ENCODE assay signal across 24 cellular contexts in the genomic region with DNA sequence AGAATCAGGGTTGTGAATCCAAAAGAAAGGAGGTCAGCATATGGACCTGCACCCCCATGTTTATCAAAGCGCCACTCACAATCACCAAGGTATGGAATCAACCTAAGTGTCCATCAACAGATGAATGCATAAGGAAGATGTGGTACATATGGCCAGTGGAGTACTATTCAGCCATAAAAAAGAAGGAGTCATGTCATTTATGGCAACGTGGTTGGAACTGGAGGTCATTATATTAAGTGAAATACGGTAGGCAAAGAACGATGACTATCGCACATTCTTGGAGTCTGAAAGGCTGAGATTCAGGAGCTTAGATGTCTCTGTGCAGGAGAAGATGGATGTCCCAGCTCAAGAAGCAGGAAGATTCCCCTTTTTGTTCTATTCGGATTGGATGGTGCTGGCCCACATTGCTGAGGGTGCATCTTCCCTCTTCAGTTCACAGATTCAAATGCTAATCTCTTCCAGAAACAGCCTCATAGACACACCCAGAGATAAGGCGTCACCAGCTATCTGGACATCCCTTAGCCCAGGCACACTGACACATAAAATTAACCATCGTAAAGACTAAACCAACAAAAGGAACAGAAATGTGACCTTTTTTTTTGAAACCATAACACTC.
"Had no signal": no experiment of that assay in that cellular context is flagged by ENCODE, and none has a peak within 500 bp of the region (broad histone marks: within the 10 kb centered on the region; RNA-seq: fewer than 3 reads in every experiment).

No MANE protein-coding gene starts in this region.

- FAIRE-seq: HTR-8/SVneo, RCC 7860 had no signal

- H3K36me3 ChIP-seq: MG63, SJCRH30 had no signal

- H3K27ac ChIP-seq: HL-60, RWPE1, SJCRH30 had no signal

- DNase-seq: Karpas-422, KG1, MG63, NCI-H1092, NCI-H1105 treated with DMSO at 0.1 percent for 48 hours, NCI-H1417 treated with DMSO at 0.1 percent for 48 hours, NCI-H146, NCI-H1694 treated with DMSO at 0.1 percent for 48 hours, NCI-H1930, NCI-H2081, NCI-H2107, NCI-H2227 treated with DMSO at 0.1 percent for 48 hours, NCI-H446, NCI-H510A, NCI-H524 treated with DMSO at 0.1 percent for 48 hours, NCI-H69, NCI-H774, SHP77 treated with DMSO at 0.1 percent for 48 hours, SJCRH30 had no signal

- H3K4me1 ChIP-seq: SJCRH30 had no signal

- ATAC-seq: SK-N-SH treated with all-trans-retinoic acid at 6 μM for 48 hours had no signal

- H3K4me3 ChIP-seq: MG63, SJCRH30 had no signal

- H3K9me3 ChIP-seq: MG63, SJCRH30 had no signal

- H3K27me3 ChIP-seq: MG63, SJCRH30 had no signal
